In the genomic region with DNA sequence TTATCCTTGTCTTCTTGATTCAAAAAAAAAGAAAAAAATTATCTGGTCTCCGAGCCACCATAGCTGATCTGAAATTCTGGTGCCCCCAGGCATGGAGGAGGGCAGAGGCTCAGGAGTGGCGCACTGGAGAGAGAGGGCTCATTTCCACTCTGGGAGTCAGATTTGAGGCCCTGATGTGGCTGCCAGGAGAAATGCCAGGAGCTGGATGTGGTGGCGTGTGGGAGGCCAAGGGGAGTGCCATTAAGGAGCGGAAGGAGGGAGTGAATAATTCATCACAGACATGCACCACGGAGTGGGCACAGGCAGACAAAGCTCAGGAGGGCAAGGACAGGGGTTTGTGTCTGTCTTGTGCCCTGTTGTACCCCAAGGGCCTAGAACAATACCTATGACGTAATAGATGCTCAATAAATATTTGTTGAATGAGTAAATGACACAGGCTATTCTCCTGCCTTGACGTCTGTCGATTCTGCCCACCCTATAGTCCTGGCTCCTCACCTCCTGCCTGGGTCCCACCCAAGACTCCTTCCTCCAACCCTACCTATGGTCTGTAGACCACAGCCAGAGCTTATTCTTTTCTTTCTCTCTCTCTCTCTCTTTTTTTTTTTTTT, we compare ENCODE assay signal across 24 cellular contexts. TPM values are rescaled to one million over a fixed set of nuclear protein-coding genes. Genes with fewer than 3 reads are reported as not detected.
DNase-seq lines count a peak whose midpoint lies in the region; ATAC-seq and TF ChIP-seq lines count a peak whose summit lies in the region.
"Had no signal": no experiment of that assay in that cellular context is flagged by ENCODE, and none has a peak within 500 bp of the region (broad histone marks: within the 10 kb centered on the region; RNA-seq: fewer than 3 reads in every experiment).

No MANE protein-coding gene starts in this region.

- H3K9me3 Mint-ChIP-seq in activated CD4-positive, alpha-beta T cell treated with anti-CD3 and anti-CD28 coated beads, Interleukin-2, amount 10 ng/mL, durations not matched to agents 24 days and 14 days = no peaks in the 10 kb centered on the region
- H3K9me3 Mint-ChIP-seq: CD8-positive, alpha-beta T cell had no signal

- DNase-seq in left cardiac atrium (peak; percentile 9), Right ventricle myocardium inferior (ENCODE audit: missing footprints) (no peak), amniotic epithelial cell (ENCODE audit: low read depth) (peak; percentile 21), lower lobe of right lung (peak; percentile 6), dermis blood vessel endothelial cell (no peak)
- no peak for DNase-seq in activated CD4-positive, alpha-beta T cell treated with anti-CD3 and anti-CD28 coated beads, Interleukin-2, amount 10 ng/mL, durations not matched to agents 24 days and 14 days
- DNase-seq: AML-193; Calu3; CD8-positive, alpha-beta T cell; DMS153; MV-4-11; NCI-H1105 treated with DMSO at 0.1 percent for 48 hours; NCI-H2029 treated with DMSO at 0.1 percent for 48 hours; NCI-H345; NCI-H524; NCI-H774; NK-92 treated with Interleukin-12 subunit alpha and Interleukin-12 subunit beta, amount 100 ng/mL, for 24 hours; Peyer's patch had no signal

- H3K27me3 ChIP-seq in lower lobe of right lung (ENCODE audit: low read depth) = peaks cover 26% of the 10 kb centered on the region
- H3K27me3 ChIP-seq: Peyer's patch, SJSA1 had no signal

- ATAC-seq in left cardiac atrium (no peak), Right ventricle myocardium inferior (no peak), lower lobe of right lung (no peak), esophagus mucosa (no peak)
- ATAC-seq: CD8-positive, alpha-beta T cell had no signal

- H3K9me3 ChIP-seq in lower lobe of right lung = no peaks in the 10 kb centered on the region
- H3K9me3 ChIP-seq: Peyer's patch, SJSA1 had no signal

- no peaks in the 10 kb centered on the region for H3K36me3 Mint-ChIP-seq in activated CD4-positive, alpha-beta T cell treated with anti-CD3 and anti-CD28 coated beads, Interleukin-2, amount 10 ng/mL, durations not matched to agents 24 days and 14 days (ENCODE audit: low read depth)
- H3K36me3 Mint-ChIP-seq: CD8-positive, alpha-beta T cell had no signal

- H3K4me3 ChIP-seq in lower lobe of right lung = no peak overlapping the region
- H3K4me3 ChIP-seq: Peyer's patch, SJSA1 had no signal

- H3K27ac Mint-ChIP-seq in activated CD4-positive, alpha-beta T cell treated with anti-CD3 and anti-CD28 coated beads, Interleukin-2, amount 10 ng/mL, durations not matched to agents 24 days and 14 days = no peak overlapping the region
- H3K27ac Mint-ChIP-seq: CD8-positive, alpha-beta T cell had no signal

- peaks cover 33% of the 10 kb centered on the region for H3K27me3 Mint-ChIP-seq in activated CD4-positive, alpha-beta T cell treated with anti-CD3 and anti-CD28 coated beads, Interleukin-2, amount 10 ng/mL, durations not matched to agents 24 days and 14 days

- no peaks in the 10 kb centered on the region for H3K4me1 ChIP-seq in lower lobe of right lung

- intact Hi-C loops in left cardiac atrium (cut with DNase I) (no loop called here), Right ventricle myocardium inferior (cut with DNase I) (no loop called here), lower lobe of right lung (cut with DNase I) (no loop called here)
- intact Hi-C loops in activated CD4-positive, alpha-beta T cell treated with anti-CD3 and anti-CD28 coated beads, Interleukin-2, amount 10 ng/mL, durations not matched to agents 24 days and 14 days (cut with micrococcal nuclease) = no loop called here

- no peak overlapping the region for H3K4me3 Mint-ChIP-seq in activated CD4-positive, alpha-beta T cell treated with anti-CD3 and anti-CD28 coated beads, Interleukin-2, amount 10 ng/mL, durations not matched to agents 24 days and 14 days
- H3K4me3 Mint-ChIP-seq: CD8-positive, alpha-beta T cell had no signal

- H3K36me3 ChIP-seq in lower lobe of right lung = no peaks in the 10 kb centered on the region
- H3K36me3 ChIP-seq: Peyer's patch, SJSA1 had no signal

- no peak for TF ChIP-seq CTCF in lower lobe of right lung (IDR thresholded peaks at IDR 0.05)

- no peak overlapping the region for H3K27ac ChIP-seq in lower lobe of right lung
- H3K27ac ChIP-seq: HL-60, KMS-11, Peyer's patch, SJSA1 had no signal

- H3K4me1 Mint-ChIP-seq in activated CD4-positive, alpha-beta T cell treated with anti-CD3 and anti-CD28 coated beads, Interleukin-2, amount 10 ng/mL, durations not matched to agents 24 days and 14 days = peaks cover 4% of the 10 kb centered on the region

RNA-seq across cellular contexts. Expression of a gene that starts 12.0 kb away (rescaled TPM):
- total RNA-seq in left cardiac atrium (10 to 100 TPM; 18.2 to 19.8 TPM), Right ventricle myocardium inferior (39.3 TPM), lower lobe of right lung (1.1 TPM), dermis blood vessel endothelial cell (under 0.01 TPM in 1 of 2 replicates, not detected in the other), esophagus mucosa (2.0 TPM)
- total RNA-seq in activated CD4-positive, alpha-beta T cell treated with anti-CD3 and anti-CD28 coated beads, Interleukin-2, amount 10 ng/mL, durations not matched to agents 24 days and 14 days = not detected in 2 replicates
- total RNA-seq: A172; Calu3; CD8-positive, alpha-beta T cell; HT-29 had no signal

Comparison
In these comparisons a context has a peak if more than half of its experiments do, and no peak if none do; other contexts are left out.
1. DNase-seq: peak in left cardiac atrium (single experiment), amniotic epithelial cell (single experiment) and lower lobe of right lung (single experiment); none in Right ventricle myocardium inferior (single experiment), dermis blood vessel endothelial cell (single experiment) and activated CD4-positive, alpha-beta T cell treated with anti-CD3 and anti-CD28 coated beads, Interleukin-2, amount 10 ng/mL, durations not matched to agents 24 days and 14 days (single experiment).